8 cellular contexts compared by ENCODE assay signal in genomic region chr12:1117970-1118563, GRCh38.
DNase-seq lines count a peak whose midpoint lies in the region; ATAC-seq and TF ChIP-seq lines count a peak whose summit lies in the region.

No MANE protein-coding gene starts in this region.

- no peak overlapping the region for H3K4me2 ChIP-seq in smooth muscle cell

- TF ChIP-seq CTCF in GM10266 (IDR thresholded peaks at IDR 0.05; ENCODE audit: control insufficient read depth, insufficient read depth, low read depth, missing control alignments) (peak; percentile 92), smooth muscle cell (IDR thresholded peaks at IDR 0.05; ENCODE audit: borderline replicate concordance, insufficient read depth, poor library complexity, severe bottlenecking) (peak; percentile 97)

- no peak overlapping the region for H3K27ac ChIP-seq in smooth muscle cell (ENCODE audit: low read depth)

- H3F3A ChIP-seq in smooth muscle cell (ENCODE audit: low read depth): peaks cover 4% of the 10 kb centered on the region

- no peaks in the 10 kb centered on the region for H3K79me2 ChIP-seq in smooth muscle cell (ENCODE audit: low read depth)

- no peaks in the 10 kb centered on the region for H3K36me3 ChIP-seq in smooth muscle cell (ENCODE audit: low read depth)

- H3K4me1 ChIP-seq in smooth muscle cell (ENCODE audit: low read depth): no peaks in the 10 kb centered on the region

- ATAC-seq in HG03135 (IDR thresholded peaks at IDR 0.05; ENCODE audit: unreplicated experiment): no peak
- no peak for ATAC-seq in GM18520 (IDR thresholded peaks at IDR 0.05; ENCODE audit: unreplicated experiment)

- H3K27me3 ChIP-seq in smooth muscle cell (ENCODE audit: low read depth): no peaks in the 10 kb centered on the region

- H3K4me3 ChIP-seq in smooth muscle cell: no peak overlapping the region

- H3K9ac ChIP-seq in smooth muscle cell (ENCODE audit: low read depth): no peak overlapping the region

- H3K9me3 ChIP-seq in smooth muscle cell (replicated peaks; ENCODE audit: low read depth): no peaks in the 10 kb centered on the region

- H2AFZ ChIP-seq in smooth muscle cell (ENCODE audit: low read depth): no peak overlapping the region

- peaks cover 53% of the 10 kb centered on the region for H4K20me1 ChIP-seq in smooth muscle cell (ENCODE audit: low read depth)

- DNase-seq in GM10266 (ENCODE audit: extremely low spot score) (peak; percentile 26), NCI-H2029 (lab: John Stamatoyannopoulos, UW) (peak; percentile 5), T-helper 9 cell (peak; percentile 60), astrocyte of the hippocampus (ENCODE audit: low read depth, low spot score) (peak; percentile 88), hippocampal formation (lab: John Stamatoyannopoulos, UW) (peak; percentile 36 to 37), smooth muscle cell (lab: John Stamatoyannopoulos, UW; ENCODE audit: unreplicated experiment) (peak; percentile 2)

- 30% methylated on average over 5 of the region's 5 CpGs for WGBS in smooth muscle cell (ENCODE audit: low lambda C conversion rate)

Comparison
In these comparisons a context has a peak if more than half of its experiments do, and no peak if none do; other contexts are left out.
1. DNase-seq: peak in every context shown above with its lines; median percentile 88 in astrocyte of the hippocampus; 60 in T-helper 9 cell; 36 in hippocampal formation; 26 in GM10266; 5 in NCI-H2029; 2 in smooth muscle cell.